11 cellular contexts compared by ENCODE assay signal in the genomic region with DNA sequence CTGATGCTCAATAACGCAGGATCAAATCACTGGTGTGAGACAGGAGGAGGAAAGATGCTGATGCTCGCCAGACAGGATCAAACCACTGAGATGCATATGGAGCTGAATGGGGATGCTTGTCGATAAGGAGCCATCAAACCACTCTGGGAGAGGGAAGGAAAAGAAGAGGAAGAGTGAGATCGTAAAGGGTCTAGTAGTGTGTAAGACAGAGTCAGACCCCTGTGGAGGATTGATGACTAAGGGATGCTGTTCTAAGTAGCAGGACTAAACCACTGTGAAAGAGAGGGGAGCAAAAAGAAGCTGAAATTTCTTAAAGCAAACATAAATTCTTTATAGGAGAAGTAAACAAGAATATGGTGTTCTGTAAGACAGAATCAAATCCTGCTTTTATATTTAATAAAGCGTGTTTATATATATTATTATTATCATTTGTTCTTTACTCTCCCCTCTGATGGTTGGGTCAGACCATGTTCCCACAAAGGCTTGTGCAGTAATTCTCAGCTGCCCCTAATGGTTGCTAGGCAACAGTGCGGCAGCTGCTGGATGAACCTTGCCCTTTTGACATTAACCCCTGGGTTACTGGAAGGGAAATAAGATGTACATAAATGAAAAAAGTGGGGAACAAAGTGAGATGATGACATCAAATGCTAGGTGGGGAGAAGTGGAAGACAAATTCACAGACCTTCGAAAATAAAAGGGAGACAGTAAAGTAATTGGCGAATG.
DNase-seq lines count a peak whose midpoint lies in the region; ATAC-seq and TF ChIP-seq lines count a peak whose summit lies in the region.
"Had no signal": no experiment of that assay in that cellular context is flagged by ENCODE, and none has a peak within 500 bp of the region (broad histone marks: within the 10 kb centered on the region; RNA-seq: fewer than 3 reads in every experiment).

No MANE protein-coding gene starts in this region.

- H3K27ac ChIP-seq in temporal lobe (ENCODE audit: low read depth, low read length) (peak overlapping the region; percentile 85), brain microvascular endothelial cell (no peak overlapping the region)
- H3K27ac ChIP-seq: epithelial cell of prostate had no signal

- no peaks in the 10 kb centered on the region for H3K36me3 ChIP-seq in brain microvascular endothelial cell (replicated peaks)

- CTCF ChIA-PET in activated CD8-positive, alpha-beta T cell treated with anti-CD3 and anti-CD28 coated beads for 36 hours (lab: Charles Lee), result no interaction called here
- CTCF ChIA-PET in activated CD8-positive, alpha-beta T cell treated with anti-CD3 and anti-CD28 coated beads, Interleukin-2, amount 10 ng/mL, durations not matched to agents 7 days and 5 days (lab: Charles Lee), result no interaction called here

- POLR2A ChIA-PET in activated CD8-positive, alpha-beta T cell treated with anti-CD3 and anti-CD28 coated beads for 36 hours (lab: Charles Lee), result interaction anchor here (0.6 kb wide), 1 partner anchor 43 kb away, joined by 3 read pairs; no protein-coding TSS in a partner anchor
- POLR2A ChIA-PET in activated CD8-positive, alpha-beta T cell treated with anti-CD3 and anti-CD28 coated beads, Interleukin-2, amount 10 ng/mL, durations not matched to agents 7 days and 5 days (lab: Charles Lee), result no interaction called here

- H3K4me3 ChIP-seq in brain microvascular endothelial cell (ENCODE audit: low read depth, low read length), result no peak overlapping the region

- in situ Hi-C loops in brain microvascular endothelial cell (cut with HindIII; ENCODE audit: low pct_ligation_motif_present, low sequenced_read_pairs), result no loop called here

- DNase-seq in activated CD8-positive, alpha-beta T cell treated with anti-CD3 and anti-CD28 coated beads for 36 hours, result peak; percentile 7
- DNase-seq in activated CD8-positive, alpha-beta T cell treated with anti-CD3 and anti-CD28 coated beads, Interleukin-2, amount 10 ng/mL, durations not matched to agents 7 days and 5 days, result no peak
- DNase-seq in RPMI8226 (peak; percentile 13), iPS DF 4.7 (ENCODE audit: extremely low read depth, low spot score) (peak; percentile 41), brain microvascular endothelial cell (no peak), T1000 (lab: John Stamatoyannopoulos, UW) (no peak)
- DNase-seq: activated gamma-delta T cell treated with Interleukin-2 at 50 U/mL for 16 hours, NCI-H2081 had no signal

- no peak for TF ChIP-seq CTCF in activated CD8-positive, alpha-beta T cell treated with anti-CD3 and anti-CD28 coated beads for 36 hours (IDR thresholded peaks at IDR 0.05)
- no peak for TF ChIP-seq CTCF in brain microvascular endothelial cell (IDR thresholded peaks at IDR 0.05; ENCODE audit: low read depth, low read length, missing control alignments)

- H3K4me3 Mint-ChIP-seq in activated CD8-positive, alpha-beta T cell treated with anti-CD3 and anti-CD28 coated beads for 36 hours, result no peak overlapping the region
- H3K4me3 Mint-ChIP-seq in activated CD8-positive, alpha-beta T cell treated with anti-CD3 and anti-CD28 coated beads, Interleukin-2, amount 10 ng/mL, durations not matched to agents 7 days and 5 days, result no peak overlapping the region

- no peaks in the 10 kb centered on the region for H3K36me3 Mint-ChIP-seq in activated CD8-positive, alpha-beta T cell treated with anti-CD3 and anti-CD28 coated beads for 36 hours (ENCODE audit: low read depth)
- H3K36me3 Mint-ChIP-seq in activated CD8-positive, alpha-beta T cell treated with anti-CD3 and anti-CD28 coated beads, Interleukin-2, amount 10 ng/mL, durations not matched to agents 7 days and 5 days (ENCODE audit: low read depth), result no peaks in the 10 kb centered on the region

- no peak for ATAC-seq in activated CD8-positive, alpha-beta T cell treated with anti-CD3 and anti-CD28 coated beads for 36 hours
- no peak for ATAC-seq in activated CD8-positive, alpha-beta T cell treated with anti-CD3 and anti-CD28 coated beads, Interleukin-2, amount 10 ng/mL, durations not matched to agents 7 days and 5 days
- ATAC-seq in GM19023 (IDR thresholded peaks at IDR 0.05; ENCODE audit: unreplicated experiment), result no peak

- no peaks in the 10 kb centered on the region for H3K27me3 ChIP-seq in brain microvascular endothelial cell (replicated peaks)

- no peaks in the 10 kb centered on the region for H3K4me1 Mint-ChIP-seq in activated CD8-positive, alpha-beta T cell treated with anti-CD3 and anti-CD28 coated beads for 36 hours (ENCODE audit: low read depth)
- no peaks in the 10 kb centered on the region for H3K4me1 Mint-ChIP-seq in activated CD8-positive, alpha-beta T cell treated with anti-CD3 and anti-CD28 coated beads, Interleukin-2, amount 10 ng/mL, durations not matched to agents 7 days and 5 days (ENCODE audit: low read depth)

- H3K27me3 Mint-ChIP-seq in activated CD8-positive, alpha-beta T cell treated with anti-CD3 and anti-CD28 coated beads for 36 hours, result no peaks in the 10 kb centered on the region
- no peaks in the 10 kb centered on the region for H3K27me3 Mint-ChIP-seq in activated CD8-positive, alpha-beta T cell treated with anti-CD3 and anti-CD28 coated beads, Interleukin-2, amount 10 ng/mL, durations not matched to agents 7 days and 5 days (ENCODE audit: low read depth)

- no peak overlapping the region for H3K27ac Mint-ChIP-seq in activated CD8-positive, alpha-beta T cell treated with anti-CD3 and anti-CD28 coated beads for 36 hours
- H3K27ac Mint-ChIP-seq in activated CD8-positive, alpha-beta T cell treated with anti-CD3 and anti-CD28 coated beads, Interleukin-2, amount 10 ng/mL, durations not matched to agents 7 days and 5 days, result no peak overlapping the region

- intact Hi-C loops in activated CD8-positive, alpha-beta T cell treated with anti-CD3 and anti-CD28 coated beads for 36 hours (cut with micrococcal nuclease), result no loop called here

- no peaks in the 10 kb centered on the region for H3K9me3 Mint-ChIP-seq in activated CD8-positive, alpha-beta T cell treated with anti-CD3 and anti-CD28 coated beads for 36 hours
- no peaks in the 10 kb centered on the region for H3K9me3 Mint-ChIP-seq in activated CD8-positive, alpha-beta T cell treated with anti-CD3 and anti-CD28 coated beads, Interleukin-2, amount 10 ng/mL, durations not matched to agents 7 days and 5 days (ENCODE audit: insufficient read depth)

Comparison
In these comparisons a context has a peak if more than half of its experiments do, and no peak if none do; other contexts are left out.
1. DNase-seq: peak in activated CD8-positive, alpha-beta T cell treated with anti-CD3 and anti-CD28 coated beads for 36 hours (single experiment), RPMI8226 (single experiment) and iPS DF 4.7 (single experiment); none in activated CD8-positive, alpha-beta T cell treated with anti-CD3 and anti-CD28 coated beads, Interleukin-2, amount 10 ng/mL, durations not matched to agents 7 days and 5 days (single experiment), brain microvascular endothelial cell (single experiment) and T1000 (single experiment).